8 cellular contexts compared by ENCODE assay signal in the genomic region with DNA sequence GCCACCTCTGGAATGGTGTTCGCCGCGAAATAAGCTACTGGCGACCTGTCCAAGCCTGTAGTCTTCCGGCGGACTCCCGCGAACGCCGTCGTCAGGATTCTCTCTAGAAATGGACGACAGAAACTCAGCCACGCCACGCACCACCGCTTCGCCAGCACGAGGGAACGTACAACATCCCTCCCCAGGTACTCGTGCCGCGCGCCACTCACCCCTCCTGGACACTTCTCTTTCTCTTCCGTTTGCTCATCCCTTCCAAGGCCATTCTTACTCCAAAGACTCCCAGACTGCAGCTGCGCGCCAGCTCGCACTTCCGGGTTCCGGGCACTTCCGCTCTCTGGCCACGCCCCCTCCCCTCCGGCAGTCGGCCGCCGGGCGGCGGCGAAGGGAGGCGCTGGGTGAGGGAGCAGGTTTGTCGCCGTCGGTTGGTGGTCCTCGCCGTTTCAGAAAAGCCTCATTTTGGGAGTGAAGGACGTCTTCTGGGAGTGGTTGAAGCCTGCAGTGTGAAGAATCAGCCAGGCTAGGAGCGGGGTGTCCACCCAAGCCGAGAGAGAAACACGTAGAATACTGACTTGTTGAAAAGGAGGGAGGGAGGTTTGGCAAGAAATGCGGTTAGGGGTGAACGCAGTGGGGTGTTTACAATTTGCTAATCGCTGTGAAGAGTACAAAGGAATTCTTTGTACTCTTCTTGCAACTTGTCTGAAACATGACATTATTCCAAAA. TPM values are rescaled to one million over a fixed set of nuclear protein-coding genes. Genes with fewer than 3 reads are reported as not detected.
DNase-seq lines count a peak whose midpoint lies in the region; ATAC-seq and TF ChIP-seq lines count a peak whose summit lies in the region.

A gene with protein sequence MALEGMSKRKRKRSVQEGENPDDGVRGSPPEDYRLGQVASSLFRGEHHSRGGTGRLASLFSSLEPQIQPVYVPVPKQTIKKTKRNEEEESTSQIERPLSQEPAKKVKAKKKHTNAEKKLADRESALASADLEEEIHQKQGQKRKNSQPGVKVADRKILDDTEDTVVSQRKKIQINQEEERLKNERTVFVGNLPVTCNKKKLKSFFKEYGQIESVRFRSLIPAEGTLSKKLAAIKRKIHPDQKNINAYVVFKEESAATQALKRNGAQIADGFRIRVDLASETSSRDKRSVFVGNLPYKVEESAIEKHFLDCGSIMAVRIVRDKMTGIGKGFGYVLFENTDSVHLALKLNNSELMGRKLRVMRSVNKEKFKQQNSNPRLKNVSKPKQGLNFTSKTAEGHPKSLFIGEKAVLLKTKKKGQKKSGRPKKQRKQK (minus strand): TSS at position 286 of the 720 bp plus-strand sequence. CDS start 24 bp downstream, at position 262.

- peak within 1 kb of the TSS; percentile 99 for H3K56ac ChIP-seq in mesendoderm (ENCODE audit: low read length)

- H3K27me3 ChIP-seq in HUES48 (ENCODE audit: control insufficient read depth, insufficient read depth, low read length) (no peaks in the 10 kb centered on the region), NT2/D1 (ENCODE audit: insufficient read depth, insufficient read length) (no peaks in the 10 kb centered on the region), endocrine pancreas (ENCODE audit: control insufficient read depth, insufficient read depth, low read length) (no peaks in the 10 kb centered on the region), mesendoderm (ENCODE audit: insufficient read depth, low read length, poor library complexity) (no peaks in the 10 kb centered on the region)

- peak within 1 kb of the TSS; percentile 83 for H3K27ac Mint-ChIP-seq in Calu3 (ENCODE audit: unreplicated experiment)
- H3K27ac Mint-ChIP-seq in activated CD8-positive, alpha-beta memory T cell treated with anti-CD3 and anti-CD28 coated beads, Interleukin-2, amount 10 ng/mL, durations not matched to agents 7 days and 5 days, result peak within 1 kb of the TSS; percentile 94

- H3K9ac ChIP-seq in HUES48 (ENCODE audit: low read depth, low read length) (peak within 1 kb of the TSS; percentile 85), NT2/D1 (ENCODE audit: insufficient read length, low read depth) (peak within 1 kb of the TSS; percentile 98), endocrine pancreas (ENCODE audit: control insufficient read depth, insufficient read depth, low read length) (peak within 1 kb of the TSS; percentile 97), mesendoderm (ENCODE audit: low read length) (peak within 1 kb of the TSS; percentile 98)

- H3K4me1 ChIP-seq in HUES48 (ENCODE audit: control insufficient read depth, insufficient read depth, low read length), result 0 out of 2 replicates have a peak, but pooled peaks cover 5% of the 10 kb centered on the region
- H3K4me1 ChIP-seq in NT2/D1 (ENCODE audit: insufficient read depth, insufficient read length), result no peaks in the 10 kb centered on the region
- H3K4me1 ChIP-seq in endocrine pancreas (ENCODE audit: control insufficient read depth, insufficient read depth, low read length), result no peaks in the 10 kb centered on the region
- H3K4me1 ChIP-seq in mesendoderm (ENCODE audit: control insufficient read depth, low read depth, low read length), result no peaks in the 10 kb centered on the region

- no peak within 1 kb of the TSS for H3K4ac ChIP-seq in mesendoderm (ENCODE audit: low read depth, low read length)

- H3K36me3 ChIP-seq in HUES48 (ENCODE audit: control insufficient read depth, insufficient read depth, low read length), result peaks cover 36% of the 10 kb centered on the region
- peaks cover 44% of the 10 kb centered on the region for H3K36me3 ChIP-seq in NT2/D1 (ENCODE audit: insufficient read depth, insufficient read length, low read length)
- no peaks in the 10 kb centered on the region for H3K36me3 ChIP-seq in endocrine pancreas (ENCODE audit: control insufficient read depth, insufficient read depth, low read length)
- H3K36me3 ChIP-seq in mesendoderm (ENCODE audit: control insufficient read depth, insufficient read depth, low read length), result peaks cover 2% of the 10 kb centered on the region

- H3K9me3 ChIP-seq in HUES48 (ENCODE audit: control insufficient read depth, insufficient read depth, low read length), result no peaks in the 10 kb centered on the region
- no peaks in the 10 kb centered on the region for H3K9me3 ChIP-seq in NT2/D1 (ENCODE audit: insufficient read depth, low read length)
- no peaks in the 10 kb centered on the region for H3K9me3 ChIP-seq in endocrine pancreas (ENCODE audit: control insufficient read depth, low read length)

- intact Hi-C loops in Calu3 (cut with micrococcal nuclease; ENCODE audit: unreplicated experiment), result loop anchor here (5.0 kb wide), 1 partner anchor 256 kb away; no protein-coding TSS in a partner anchor

- no peaks in the 10 kb centered on the region for H3K4me1 Mint-ChIP-seq in Calu3 (ENCODE audit: low read depth, unreplicated experiment)
- H3K4me1 Mint-ChIP-seq in activated CD8-positive, alpha-beta memory T cell treated with anti-CD3 and anti-CD28 coated beads, Interleukin-2, amount 10 ng/mL, durations not matched to agents 7 days and 5 days, result peaks cover 17% of the 10 kb centered on the region

- no peak within 1 kb of the TSS for H4K5ac ChIP-seq in mesendoderm (ENCODE audit: low read length)

- H3K9me3 Mint-ChIP-seq in Calu3 (ENCODE audit: low read depth, unreplicated experiment), result no peaks in the 10 kb centered on the region
- no peaks in the 10 kb centered on the region for H3K9me3 Mint-ChIP-seq in activated CD8-positive, alpha-beta memory T cell treated with anti-CD3 and anti-CD28 coated beads, Interleukin-2, amount 10 ng/mL, durations not matched to agents 7 days and 5 days (ENCODE audit: low read depth)

- H3K23ac ChIP-seq in mesendoderm (ENCODE audit: low read length), result peak within 1 kb of the TSS; percentile 89

- H3K27me3 Mint-ChIP-seq in Calu3 (ENCODE audit: unreplicated experiment), result no peaks in the 10 kb centered on the region
- no peaks in the 10 kb centered on the region for H3K27me3 Mint-ChIP-seq in activated CD8-positive, alpha-beta memory T cell treated with anti-CD3 and anti-CD28 coated beads, Interleukin-2, amount 10 ng/mL, durations not matched to agents 7 days and 5 days

- H3K27ac ChIP-seq in HUES48 (ENCODE audit: low read depth, low read length) (peak within 1 kb of the TSS; percentile 92), mesendoderm (ENCODE audit: low read depth, low read length) (peak within 1 kb of the TSS; percentile 82)

- H3K4me3 Mint-ChIP-seq in Calu3 (ENCODE audit: low read depth, unreplicated experiment), result peak within 1 kb of the TSS; percentile 84
- peak within 1 kb of the TSS; percentile 91 for H3K4me3 Mint-ChIP-seq in activated CD8-positive, alpha-beta memory T cell treated with anti-CD3 and anti-CD28 coated beads, Interleukin-2, amount 10 ng/mL, durations not matched to agents 7 days and 5 days

- no TSS peak for BruUV-seq in Calu3 (replicated peaks; lab: Mats Ljungman, UMichigan)

- H3K4me2 ChIP-seq in mesendoderm (ENCODE audit: low read length), result peak within 1 kb of the TSS; percentile 66

- H3K4me3 ChIP-seq in HUES48 (ENCODE audit: low read depth, low read length), result peak within 1 kb of the TSS; percentile 91
- peak within 1 kb of the TSS; percentile 99 for H3K4me3 ChIP-seq in NT2/D1 (ENCODE audit: insufficient read length, low read depth)
- peak within 1 kb of the TSS; percentile 97 for H3K4me3 ChIP-seq in endocrine pancreas (ENCODE audit: control insufficient read depth, insufficient read depth, low read length)
- H3K4me3 ChIP-seq in mesendoderm (ENCODE audit: low read length), result peak within 1 kb of the TSS; percentile 99

- no CpG with 5 or more reads among the region's 50 CpGs for WGBS in mesendoderm (ENCODE audit: extremely low coverage, insufficient coverage, low lambda C conversion rate)

- TF ChIP-seq CTCF in Calu3 (IDR thresholded peaks at IDR 0.05; ENCODE audit: unreplicated experiment), result no peak

- no peak within 1 kb of the TSS for H2AK5ac ChIP-seq in mesendoderm (ENCODE audit: low read length)

- peak; percentile 96 for DNase-seq in Calu3
- peak; percentile 93 for DNase-seq in NT2/D1 (ENCODE audit: low read depth, low spot score)
- DNase-seq in activated CD8-positive, alpha-beta memory T cell treated with anti-CD3 and anti-CD28 coated beads, Interleukin-2, amount 10 ng/mL, durations not matched to agents 7 days and 5 days, result peak; percentile 95
- peak; percentile 95 for DNase-seq in mesendoderm
- peak; percentile 88 for DNase-seq in stimulated activated CD8-positive, alpha-beta memory T cell treated with anti-CD3 and anti-CD28 coated beads, Interleukin-12 subunit alpha, Interleukin-12 subunit beta, amount 100 ng/mL, for 4 hours (ENCODE audit: low read depth)

- peak within 1 kb of the TSS; percentile 70 for H3K18ac ChIP-seq in mesendoderm (ENCODE audit: low read length)

- peaks cover 6% of the 10 kb centered on the region for H3K79me1 ChIP-seq in mesendoderm (ENCODE audit: low read length)

- CTCF ChIA-PET in Calu3 (lab: Charles Lee), result interaction anchor here (0.6 to 1.4 kb wide), 5 partner anchors 32 to 666 kb away, joined by 3 to 4 read pairs (median 3); no protein-coding TSS in a partner anchor
- CTCF ChIA-PET in activated CD8-positive, alpha-beta memory T cell treated with anti-CD3 and anti-CD28 coated beads, Interleukin-2, amount 10 ng/mL, durations not matched to agents 7 days and 5 days (lab: Charles Lee), result interaction anchor here (0.7 to 3.0 kb wide), 5 partner anchors 28 to 256 kb away, joined by 3 to 13 read pairs (median 4); no protein-coding TSS in a partner anchor

- no peak within 1 kb of the TSS for H2BK15ac ChIP-seq in mesendoderm (replicated peaks; ENCODE audit: low read depth)

- H3K79me2 ChIP-seq in mesendoderm (ENCODE audit: control insufficient read depth, insufficient read depth, low read length), result peaks cover 11% of the 10 kb centered on the region

- ATAC-seq in GM21390 (IDR thresholded peaks at IDR 0.05; ENCODE audit: unreplicated experiment), result peak; percentile 98
- ATAC-seq in activated CD8-positive, alpha-beta memory T cell treated with anti-CD3 and anti-CD28 coated beads, Interleukin-2, amount 10 ng/mL, durations not matched to agents 7 days and 5 days, result peak; percentile 92

- H3K36me3 Mint-ChIP-seq in Calu3 (ENCODE audit: insufficient read depth, unreplicated experiment), result peaks cover 44% of the 10 kb centered on the region
- peaks cover 23% of the 10 kb centered on the region for H3K36me3 Mint-ChIP-seq in activated CD8-positive, alpha-beta memory T cell treated with anti-CD3 and anti-CD28 coated beads, Interleukin-2, amount 10 ng/mL, durations not matched to agents 7 days and 5 days

- no peak within 1 kb of the TSS for H2BK120ac ChIP-seq in mesendoderm (ENCODE audit: low read depth, low read length)

- H2BK5ac ChIP-seq in mesendoderm (ENCODE audit: low read length), result peak within 1 kb of the TSS; percentile 87

- peak within 1 kb of the TSS; percentile 58 for H4K8ac ChIP-seq in mesendoderm (ENCODE audit: low read depth, low read length)

RNA-seq across cellular contexts. Expression of the gene that starts here (rescaled TPM):
- total RNA-seq in Calu3 (2022), result 79.8 and 89.1 TPM in 2 replicates
- total RNA-seq in activated CD8-positive, alpha-beta memory T cell treated with anti-CD3 and anti-CD28 coated beads, Interleukin-2, amount 10 ng/mL, durations not matched to agents 7 days and 5 days, result 100 to 1,000 TPM; 111 to 116 TPM
- 145 TPM for polyA plus RNA-seq in mesendoderm (2013, experiment 1 of 2)
- 149 TPM for polyA plus RNA-seq in mesendoderm (2013, experiment 2 of 2)

Comparison
In these comparisons a context has a peak if more than half of its experiments do, and no peak if none do; other contexts are left out.
1. Peak in every context shown above with its lines: DNase-seq, ATAC-seq, H3K4me3 ChIP-seq and H3K27ac ChIP-seq.